ENCODE assay signal across 10 cellular contexts in genomic region chr15:40281057-40281850, GRCh38. TPM values are rescaled to one million over a fixed set of nuclear protein-coding genes. Genes with fewer than 3 reads are reported as not detected.
DNase-seq lines count a peak whose midpoint lies in the region; ATAC-seq, FAIRE-seq and TF ChIP-seq lines count a peak whose summit lies in the region.
"Had no signal": no experiment of that assay in that cellular context is flagged by ENCODE, and none has a peak within 500 bp of the region (broad histone marks: within the 10 kb centered on the region; RNA-seq: fewer than 3 reads in every experiment).

No MANE protein-coding gene starts in this region.

- peak overlapping the region; percentile 42 to 79 (median 47) for H3K4me3 Mint-ChIP-seq in brain
- peak overlapping the region in 9 of 10 donors; percentile 25 to 75 (median 53) for H3K4me3 Mint-ChIP-seq in naive thymus-derived CD8-positive, alpha-beta T cell

- no peak overlapping the region for H3K27ac Mint-ChIP-seq in brain
- H3K27ac Mint-ChIP-seq in naive thymus-derived CD8-positive, alpha-beta T cell: no peak overlapping the region

- H3K4me1 ChIP-seq in HepG2 (ENCODE audit: insufficient read depth, low read length) (peaks cover 18% of the 10 kb centered on the region), right lobe of liver (peaks cover 0 to 17% (median 0%) of the 10 kb centered on the region in 4 donors)

- POLR2A ChIA-PET in HepG2 (lab: Yijun Ruan, JAX): no interaction called here
- POLR2A ChIA-PET in naive thymus-derived CD8-positive, alpha-beta T cell (lab: Charles Lee): interaction anchor here (0.9 to 3.8 kb wide), 3 partner anchors 27 to 53 kb away, joined by 3 to 45 read pairs (median 38); partner anchors contain the start of gene PLCB2

- CTCF ChIA-PET in HepG2 (lab: Yijun Ruan, JAX; ENCODE audit: low intra/inter-chr PET ratio, low total read pairs): interaction anchor here (2.3 kb wide), 1 partner anchor 29 kb away, joined by 17 read pairs; no protein-coding TSS in a partner anchor

- H3K4me3 ChIP-seq in HepG2 (replicated peaks in 1 of 3; ENCODE audit: insufficient read depth in 1 of 3, low read depth in 2 of 3, low read length in 3 of 3): peak overlapping the region in 1 of 3 experiments; percentile 73; a peak in 1 of 6 replicates
- peak overlapping the region in 1 of 3 donors; percentile 51 for H3K4me3 ChIP-seq in right lobe of liver
- H3K4me3 ChIP-seq in MG63: no peak overlapping the region

- no peak for ATAC-seq in HepG2
- ATAC-seq in right lobe of liver: no peak
- no peak for ATAC-seq in naive thymus-derived CD8-positive, alpha-beta T cell
- no peak for ATAC-seq in GM21717 (IDR thresholded peaks at IDR 0.05; ENCODE audit: unreplicated experiment)

- no peak overlapping the region for H3K27ac ChIP-seq in HepG2 (ENCODE audit: extremely low read length, insufficient read depth, low read length)
- no peak overlapping the region for H3K27ac ChIP-seq in right lobe of liver

- no peak overlapping the region for H2AFZ ChIP-seq in HepG2 (ENCODE audit: low read length)

- H3K4me1 Mint-ChIP-seq in brain: peaks cover 60% of the 10 kb centered on the region
- H3K4me1 Mint-ChIP-seq in naive thymus-derived CD8-positive, alpha-beta T cell: peaks cover 0 to 25% (median 8%) of the 10 kb centered on the region in 4 donors

- WGBS in HepG2 (ENCODE audit: low lambda C conversion rate): 83% methylated on average over 21 of the region's 47 CpGs
- 63% methylated on average over 7 of the region's 47 CpGs for WGBS in right lobe of liver (ENCODE audit: insufficient coverage, low coverage, low lambda C conversion rate, missing lambda C conversion rate)

- no peak for FAIRE-seq in HepG2 (lab: Jason Lieb, UNC)

- H3K27me3 ChIP-seq in HepG2 (ENCODE audit: control insufficient read depth in 1 of 2, insufficient read depth in 2 of 2, low read length in 2 of 2) (peaks cover 8 to 72% of the 10 kb centered on the region in 2 experiments), right lobe of liver (peaks cover 0 to 27% of the 10 kb centered on the region in 2 donors), MG63 (peaks cover 3% of the 10 kb centered on the region; the same call in 1 of the 2 replicates)

- no peaks in the 10 kb centered on the region for H4K20me1 ChIP-seq in HepG2 (ENCODE audit: insufficient read depth, low read length)

- peaks cover 83% of the 10 kb centered on the region for H3K27me3 Mint-ChIP-seq in brain
- H3K27me3 Mint-ChIP-seq in naive thymus-derived CD8-positive, alpha-beta T cell: peaks cover 5 to 48% (median 16%) of the 10 kb centered on the region in 5 donors

- H3K36me3 ChIP-seq in HepG2 (replicated peaks in 1 of 2; ENCODE audit: control insufficient read depth in 1 of 2, insufficient read depth in 2 of 2, low read length in 2 of 2): no peaks in the 10 kb centered on the region
- no peaks in the 10 kb centered on the region for H3K36me3 ChIP-seq in right lobe of liver
- H3K36me3 ChIP-seq in MG63: no peaks in the 10 kb centered on the region

- intact Hi-C loops in HepG2 (cut with micrococcal nuclease; ENCODE audit: unreplicated experiment): no loop called here
- intact Hi-C loops in right lobe of liver (cut with DNase I): no loop called here

- TF ChIP-seq CTCF in HepG2 (CRISPR knock-in tag; IDR thresholded peaks at IDR 0.05) (no peak), right lobe of liver (IDR thresholded peaks at IDR 0.05) (no peak), brain (conservative IDR thresholded peaks at IDR 0.05) (no peak)

- no TSS peak for BruUV-seq in HepG2 (replicated peaks; lab: Mats Ljungman, UMichigan)

- no peak for TF ChIP-seq EP300 in HepG2 (IDR thresholded peaks at IDR 0.05; ENCODE audit: low read depth in 2 of 2, low read length in 2 of 2)
- no peak for TF ChIP-seq EP300 in HepG2 (CRISPR knock-in tag; IDR thresholded peaks at IDR 0.05; ENCODE audit: borderline replicate concordance)

- H3K9me3 Mint-ChIP-seq in brain: peaks cover 0 to 3% (median 0%) of the 10 kb centered on the region in 5 experiments
- no peaks in the 10 kb centered on the region for H3K9me3 Mint-ChIP-seq in naive thymus-derived CD8-positive, alpha-beta T cell

- in situ Hi-C loops in HepG2 (cut with HindIII; ENCODE audit: extremely low pct_ligation_motif_present, low pct_unique_long_range_greater_than_20kb): no loop called here

- H3K4me2 ChIP-seq in HepG2 (ENCODE audit: low read depth, low read length): peak overlapping the region; percentile 92; the same call in 1 of the 2 replicates

- no peak overlapping the region for H3K9ac ChIP-seq in HepG2 (ENCODE audit: insufficient read depth, low read depth, low read length)

- no peak for TF ChIP-seq RAD21 in HepG2 (CRISPR knock-in tag; IDR thresholded peaks at IDR 0.05)

- H3K9me3 ChIP-seq in HepG2 (ENCODE audit: low read length) (no peaks in the 10 kb centered on the region), right lobe of liver (no peaks in the 10 kb centered on the region), MG63 (no peaks in the 10 kb centered on the region)

- DNase-seq in HepG2 (ENCODE audit: low spot score): no peak
- no peak for DNase-seq in right lobe of liver
- DNase-seq in naive thymus-derived CD8-positive, alpha-beta T cell: no peak
- DNase-seq in NAMALWA (ENCODE audit: low spot score): no peak
- DNase-seq in MG63: no peak
- DNase-seq in AG20443 (ENCODE audit: low spot score): no peak
- DNase-seq: kidney glomerular epithelial cell had no signal

- H3K36me3 Mint-ChIP-seq in brain: no peaks in the 10 kb centered on the region
- no peaks in the 10 kb centered on the region for H3K36me3 Mint-ChIP-seq in naive thymus-derived CD8-positive, alpha-beta T cell

- TF ChIP-seq POLR2A in HepG2 (IDR thresholded peaks at IDR 0.05; ENCODE audit: insufficient read depth in 1 of 2, low read depth in 2 of 2, low read length in 2 of 2) (no peak), right lobe of liver (IDR thresholded peaks at IDR 0.05) (no peak)

- no peaks in the 10 kb centered on the region for H3K79me2 ChIP-seq in HepG2 (ENCODE audit: insufficient read depth, low read length)

RNA-seq across cellular contexts. Expression of gene ANKRD63, which starts 1.6 kb away (rescaled TPM):
- total RNA-seq in HepG2 (2016; rRNA removed; fragmentation: Illumina TruSeq; extraction: Trizol): not detected in 2 replicates
- not detected in 2 replicates for total RNA-seq in HepG2 (2016; cell fraction: cytosol; rRNA removed; fragmentation: Illumina TruSeq; extraction: Trizol; ENCODE audit: low read depth)
- not detected in 2 replicates for total RNA-seq in HepG2 (2016; cell fraction: insoluble cytoplasmic fraction; rRNA removed; fragmentation: Illumina TruSeq; extraction: Trizol)
- total RNA-seq in HepG2 (2016; cell fraction: membrane; rRNA removed; fragmentation: Illumina TruSeq; extraction: Trizol): not detected in 2 replicates
- total RNA-seq in HepG2 (2016; cell fraction: nucleus; rRNA removed; fragmentation: Illumina TruSeq; extraction: Trizol): not detected in 2 replicates
- polyA plus RNA-seq in HepG2 (2011; rRNA removed): not detected in 2 replicates
- not detected in 2 replicates for polyA plus RNA-seq in HepG2 (2011; cell fraction: cytosol; rRNA removed)
- not detected in 2 replicates for polyA plus RNA-seq in HepG2 (2011; cell fraction: nucleus; rRNA removed)
- polyA plus RNA-seq in HepG2 (2012): not detected in 2 replicates
- not detected in 2 replicates for polyA plus RNA-seq in HepG2 (2016; cell fraction: cytosol; fragmentation: Illumina TruSeq; extraction: Trizol; ENCODE audit: low read depth)
- polyA plus RNA-seq in HepG2 (2016; cell fraction: insoluble cytoplasmic fraction; fragmentation: Illumina TruSeq; extraction: Trizol; ENCODE audit: low read depth): not detected in 2 replicates
- not detected in 2 replicates for polyA plus RNA-seq in HepG2 (2016; cell fraction: membrane; fragmentation: Illumina TruSeq; extraction: Trizol; ENCODE audit: low read depth)
- polyA plus RNA-seq in HepG2 (2016; cell fraction: nucleus; fragmentation: Illumina TruSeq; extraction: Trizol; ENCODE audit: insufficient read depth, low read depth): not detected in 2 replicates
- 0.42 TPM in 1 of 2 replicates, not detected in the other for polyA minus RNA-seq in HepG2 (2011; rRNA and poly(A)+ RNA removed; ENCODE audit: low replicate concordance)
- not detected in 2 replicates for polyA minus RNA-seq in HepG2 (2011; cell fraction: cytosol; rRNA and poly(A)+ RNA removed)
- not detected in 2 replicates for polyA minus RNA-seq in HepG2 (2011; cell fraction: nucleus; rRNA and poly(A)+ RNA removed)
- under 1 TPM in 1 of 6 experiments, not detected in 5; 0.24 TPM for total RNA-seq in right lobe of liver
- polyA plus RNA-seq in brain (ENCODE audit: insufficient read depth, low read depth, low replicate concordance): not detected
- under 1 TPM in 1 of 2 experiments, not detected in 1; 0.31 TPM for total RNA-seq in naive thymus-derived CD8-positive, alpha-beta T cell
- polyA plus RNA-seq in naive thymus-derived CD8-positive, alpha-beta T cell: under 1 TPM in 1 of 3 donors, not detected in 2; 0.20 TPM
- not detected in 2 replicates for total RNA-seq in MG63 (2014; rRNA removed; shearing (Covaris generic); ENCODE audit: low replicate concordance)

RNA-seq across cellular contexts. Expression of gene PLCB2, which starts 26.5 kb away (rescaled TPM):
- not detected in 2 replicates for total RNA-seq in HepG2 (2016; rRNA removed; fragmentation: Illumina TruSeq; extraction: Trizol)
- total RNA-seq in HepG2 (2016; cell fraction: cytosol; rRNA removed; fragmentation: Illumina TruSeq; extraction: Trizol; ENCODE audit: low read depth): not detected in 2 replicates
- total RNA-seq in HepG2 (2016; cell fraction: insoluble cytoplasmic fraction; rRNA removed; fragmentation: Illumina TruSeq; extraction: Trizol): not detected in 2 replicates
- total RNA-seq in HepG2 (2016; cell fraction: membrane; rRNA removed; fragmentation: Illumina TruSeq; extraction: Trizol): not detected in 2 replicates
- total RNA-seq in HepG2 (2016; cell fraction: nucleus; rRNA removed; fragmentation: Illumina TruSeq; extraction: Trizol): not detected in 2 replicates
- polyA plus RNA-seq in HepG2 (2011; rRNA removed): 0.11 TPM in 1 of 2 replicates, not detected in the other
- 0.05 and 0.06 TPM in 2 replicates for polyA plus RNA-seq in HepG2 (2011; cell fraction: cytosol; rRNA removed)
- polyA plus RNA-seq in HepG2 (2011; cell fraction: nucleus; rRNA removed): 0.39 and 0.71 TPM in 2 replicates
- polyA plus RNA-seq in HepG2 (2012): not detected in 2 replicates
- not detected in 2 replicates for polyA plus RNA-seq in HepG2 (2016; cell fraction: cytosol; fragmentation: Illumina TruSeq; extraction: Trizol; ENCODE audit: low read depth)
- polyA plus RNA-seq in HepG2 (2016; cell fraction: insoluble cytoplasmic fraction; fragmentation: Illumina TruSeq; extraction: Trizol; ENCODE audit: low read depth): not detected in 2 replicates
- polyA plus RNA-seq in HepG2 (2016; cell fraction: membrane; fragmentation: Illumina TruSeq; extraction: Trizol; ENCODE audit: low read depth): not detected in 2 replicates
- polyA plus RNA-seq in HepG2 (2016; cell fraction: nucleus; fragmentation: Illumina TruSeq; extraction: Trizol; ENCODE audit: insufficient read depth, low read depth): not detected in 2 replicates
- polyA minus RNA-seq in HepG2 (2011; rRNA and poly(A)+ RNA removed; ENCODE audit: low replicate concordance): 29.2 TPM in 1 of 2 replicates, not detected in the other
- not detected in 2 replicates for polyA minus RNA-seq in HepG2 (2011; cell fraction: cytosol; rRNA and poly(A)+ RNA removed)
- not detected in 2 replicates for polyA minus RNA-seq in HepG2 (2011; cell fraction: nucleus; rRNA and poly(A)+ RNA removed)
- total RNA-seq in right lobe of liver: 10 to 100 TPM in 2 of 6 experiments, 1 to 10 TPM in 4; 5.0 to 18.0 (median 7.2) TPM
- 3.9 TPM for polyA plus RNA-seq in brain (ENCODE audit: insufficient read depth, low read depth, low replicate concordance)
- total RNA-seq in naive thymus-derived CD8-positive, alpha-beta T cell: 100 to 1,000 TPM; 156 to 166 TPM
- polyA plus RNA-seq in naive thymus-derived CD8-positive, alpha-beta T cell: 10 to 100 TPM; 14.5 to 23.0 (median 22.2) TPM
- not detected in 2 replicates for total RNA-seq in MG63 (2014; rRNA removed; shearing (Covaris generic); ENCODE audit: low replicate concordance)

RNA-seq across cellular contexts. Expression of gene INAFM2, which starts 42.2 kb away (rescaled TPM):
- total RNA-seq in HepG2 (2016; rRNA removed; fragmentation: Illumina TruSeq; extraction: Trizol) (6.5 and 8.1 TPM in 2 replicates), right lobe of liver (1 to 10 TPM; 4.6 to 8.7 (median 5.8) TPM)
- 2.3 and 2.5 TPM in 2 replicates for total RNA-seq in HepG2 (2016; cell fraction: cytosol; rRNA removed; fragmentation: Illumina TruSeq; extraction: Trizol; ENCODE audit: low read depth)
- total RNA-seq in HepG2 (2016; cell fraction: insoluble cytoplasmic fraction; rRNA removed; fragmentation: Illumina TruSeq; extraction: Trizol): 6.7 and 7.0 TPM in 2 replicates
- total RNA-seq in HepG2 (2016; cell fraction: membrane; rRNA removed; fragmentation: Illumina TruSeq; extraction: Trizol): 8.8 and 9.5 TPM in 2 replicates
- total RNA-seq in HepG2 (2016; cell fraction: nucleus; rRNA removed; fragmentation: Illumina TruSeq; extraction: Trizol): 5.3 and 7.0 TPM in 2 replicates
- polyA plus RNA-seq in HepG2 (2011; rRNA removed) (5.4 and 5.5 TPM in 2 replicates), brain (ENCODE audit: insufficient read depth, low read depth, low replicate concordance) (9.5 TPM)
- 2.7 and 3.4 TPM in 2 replicates for polyA plus RNA-seq in HepG2 (2011; cell fraction: cytosol; rRNA removed)
- 2.2 and 2.7 TPM in 2 replicates for polyA plus RNA-seq in HepG2 (2011; cell fraction: nucleus; rRNA removed)
- 4.1 and 4.6 TPM in 2 replicates for polyA plus RNA-seq in HepG2 (2012)
- 1.7 and 3.1 TPM in 2 replicates for polyA plus RNA-seq in HepG2 (2016; cell fraction: cytosol; fragmentation: Illumina TruSeq; extraction: Trizol; ENCODE audit: low read depth)
- 6.6 and 7.4 TPM in 2 replicates for polyA plus RNA-seq in HepG2 (2016; cell fraction: insoluble cytoplasmic fraction; fragmentation: Illumina TruSeq; extraction: Trizol; ENCODE audit: low read depth)
- polyA plus RNA-seq in HepG2 (2016; cell fraction: membrane; fragmentation: Illumina TruSeq; extraction: Trizol; ENCODE audit: low read depth): 5.0 and 6.1 TPM in 2 replicates
- 5.7 and 8.4 TPM in 2 replicates for polyA plus RNA-seq in HepG2 (2016; cell fraction: nucleus; fragmentation: Illumina TruSeq; extraction: Trizol; ENCODE audit: insufficient read depth, low read depth)
- 3.4 and 5.5 TPM in 2 replicates for polyA minus RNA-seq in HepG2 (2011; rRNA and poly(A)+ RNA removed; ENCODE audit: low replicate concordance)
- polyA minus RNA-seq in HepG2 (2011; cell fraction: cytosol; rRNA and poly(A)+ RNA removed): 4.6 and 5.2 TPM in 2 replicates
- 2.2 and 4.2 TPM in 2 replicates for polyA minus RNA-seq in HepG2 (2011; cell fraction: nucleus; rRNA and poly(A)+ RNA removed)
- total RNA-seq in naive thymus-derived CD8-positive, alpha-beta T cell: 1 to 10 TPM; 6.2 to 8.1 TPM
- polyA plus RNA-seq in naive thymus-derived CD8-positive, alpha-beta T cell: 1 to 10 TPM in 2 of 3 donors, under 1 TPM in 1; 0.69 to 2.5 (median 1.9) TPM
- 8.9 and 9.6 TPM in 2 replicates for total RNA-seq in MG63 (2014; rRNA removed; shearing (Covaris generic); ENCODE audit: low replicate concordance)

RNA-seq across cellular contexts. Expression of gene PAK6, which starts 42.4 kb away (rescaled TPM):
- total RNA-seq in HepG2 (2016; rRNA removed; fragmentation: Illumina TruSeq; extraction: Trizol) (0.07 TPM in 1 of 2 replicates, not detected in the other), right lobe of liver (under 1 TPM in 4 of 6 experiments, not detected in 2; 0.05 to 0.19 (median 0.10) TPM)
- not detected in 2 replicates for total RNA-seq in HepG2 (2016; cell fraction: cytosol; rRNA removed; fragmentation: Illumina TruSeq; extraction: Trizol; ENCODE audit: low read depth)
- 0.09 TPM in 1 of 2 replicates, not detected in the other for total RNA-seq in HepG2 (2016; cell fraction: insoluble cytoplasmic fraction; rRNA removed; fragmentation: Illumina TruSeq; extraction: Trizol)
- not detected in 2 replicates for total RNA-seq in HepG2 (2016; cell fraction: membrane; rRNA removed; fragmentation: Illumina TruSeq; extraction: Trizol)
- not detected in 2 replicates for total RNA-seq in HepG2 (2016; cell fraction: nucleus; rRNA removed; fragmentation: Illumina TruSeq; extraction: Trizol)
- polyA plus RNA-seq in HepG2 (2011; rRNA removed) (0.10 TPM in 1 of 2 replicates, not detected in the other), brain (ENCODE audit: insufficient read depth, low read depth, low replicate concordance) (8.8 TPM)
- 0.13 TPM in 1 of 2 replicates, not detected in the other for polyA plus RNA-seq in HepG2 (2011; cell fraction: cytosol; rRNA removed)
- polyA plus RNA-seq in HepG2 (2011; cell fraction: nucleus; rRNA removed): 0.11 TPM in 1 of 2 replicates, not detected in the other
- polyA plus RNA-seq in HepG2 (2012): not detected in 2 replicates
- polyA plus RNA-seq in HepG2 (2016; cell fraction: cytosol; fragmentation: Illumina TruSeq; extraction: Trizol; ENCODE audit: low read depth): not detected in 2 replicates
- polyA plus RNA-seq in HepG2 (2016; cell fraction: insoluble cytoplasmic fraction; fragmentation: Illumina TruSeq; extraction: Trizol; ENCODE audit: low read depth): not detected in 2 replicates
- polyA plus RNA-seq in HepG2 (2016; cell fraction: membrane; fragmentation: Illumina TruSeq; extraction: Trizol; ENCODE audit: low read depth): not detected in 2 replicates
- 0.22 TPM in 1 of 2 replicates, not detected in the other for polyA plus RNA-seq in HepG2 (2016; cell fraction: nucleus; fragmentation: Illumina TruSeq; extraction: Trizol; ENCODE audit: insufficient read depth, low read depth)
- 0.23 TPM in 1 of 2 replicates, not detected in the other for polyA minus RNA-seq in HepG2 (2011; rRNA and poly(A)+ RNA removed; ENCODE audit: low replicate concordance)
- polyA minus RNA-seq in HepG2 (2011; cell fraction: cytosol; rRNA and poly(A)+ RNA removed): not detected in 2 replicates
- polyA minus RNA-seq in HepG2 (2011; cell fraction: nucleus; rRNA and poly(A)+ RNA removed): 0.52 TPM in 1 of 2 replicates, not detected in the other
- not detected for total RNA-seq in naive thymus-derived CD8-positive, alpha-beta T cell
- 1 to 10 TPM in 1 of 3 donors, not detected in 2; 1.1 TPM for polyA plus RNA-seq in naive thymus-derived CD8-positive, alpha-beta T cell
- 3.9 TPM in 1 of 2 replicates, not detected in the other for total RNA-seq in MG63 (2014; rRNA removed; shearing (Covaris generic); ENCODE audit: low replicate concordance)
- total RNA-seq: H4 had no signal

RNA-seq across cellular contexts. Expression of gene CCDC9B, which starts 59.5 kb away (rescaled TPM):
- total RNA-seq in HepG2 (2016; rRNA removed; fragmentation: Illumina TruSeq; extraction: Trizol): 1.0 and 1.6 TPM in 2 replicates
- total RNA-seq in HepG2 (2016; cell fraction: cytosol; rRNA removed; fragmentation: Illumina TruSeq; extraction: Trizol; ENCODE audit: low read depth): 0.20 and 0.71 TPM in 2 replicates
- 0.89 and 1.7 TPM in 2 replicates for total RNA-seq in HepG2 (2016; cell fraction: insoluble cytoplasmic fraction; rRNA removed; fragmentation: Illumina TruSeq; extraction: Trizol)
- 0.74 and 0.79 TPM in 2 replicates for total RNA-seq in HepG2 (2016; cell fraction: membrane; rRNA removed; fragmentation: Illumina TruSeq; extraction: Trizol)
- 5.4 and 6.0 TPM in 2 replicates for total RNA-seq in HepG2 (2016; cell fraction: nucleus; rRNA removed; fragmentation: Illumina TruSeq; extraction: Trizol)
- polyA plus RNA-seq in HepG2 (2011; rRNA removed): 0.98 and 1.3 TPM in 2 replicates
- 0.34 and 0.46 TPM in 2 replicates for polyA plus RNA-seq in HepG2 (2011; cell fraction: cytosol; rRNA removed)
- polyA plus RNA-seq in HepG2 (2011; cell fraction: nucleus; rRNA removed): 16.0 and 21.0 TPM in 2 replicates
- polyA plus RNA-seq in HepG2 (2012): 1.9 and 2.3 TPM in 2 replicates
- 0.20 and 0.31 TPM in 2 replicates for polyA plus RNA-seq in HepG2 (2016; cell fraction: cytosol; fragmentation: Illumina TruSeq; extraction: Trizol; ENCODE audit: low read depth)
- polyA plus RNA-seq in HepG2 (2016; cell fraction: insoluble cytoplasmic fraction; fragmentation: Illumina TruSeq; extraction: Trizol; ENCODE audit: low read depth): 0.72 and 1.5 TPM in 2 replicates
- 0.16 and 0.26 TPM in 2 replicates for polyA plus RNA-seq in HepG2 (2016; cell fraction: membrane; fragmentation: Illumina TruSeq; extraction: Trizol; ENCODE audit: low read depth)
- 10.8 and 14.7 TPM in 2 replicates for polyA plus RNA-seq in HepG2 (2016; cell fraction: nucleus; fragmentation: Illumina TruSeq; extraction: Trizol; ENCODE audit: insufficient read depth, low read depth)
- polyA minus RNA-seq in HepG2 (2011; rRNA and poly(A)+ RNA removed; ENCODE audit: low replicate concordance): 3.8 and 11.1 TPM in 2 replicates
- 0.69 and 2.3 TPM in 2 replicates for polyA minus RNA-seq in HepG2 (2011; cell fraction: cytosol; rRNA and poly(A)+ RNA removed)
- polyA minus RNA-seq in HepG2 (2011; cell fraction: nucleus; rRNA and poly(A)+ RNA removed): 16.1 and 20.5 TPM in 2 replicates
- total RNA-seq in right lobe of liver: 10 to 100 TPM in 1 of 6 experiments, 1 to 10 TPM in 5; 4.2 to 11.9 (median 4.7) TPM
- polyA plus RNA-seq in brain (ENCODE audit: insufficient read depth, low read depth, low replicate concordance): 1.2 TPM
- total RNA-seq in naive thymus-derived CD8-positive, alpha-beta T cell: 1 to 10 TPM; 1.4 to 1.5 TPM
- under 1 TPM in 2 of 3 donors, not detected in 1; 0.08 to 0.62 TPM for polyA plus RNA-seq in naive thymus-derived CD8-positive, alpha-beta T cell
- 4.0 and 8.2 TPM in 2 replicates for total RNA-seq in MG63 (2014; rRNA removed; shearing (Covaris generic); ENCODE audit: low replicate concordance)

Comparison
In these comparisons a context has a peak if more than half of its experiments do, and no peak if none do; other contexts are left out.
1. RNA of gene PLCB2, which starts 26.5 kb away (total RNA-seq): 156 to 166 TPM in naive thymus-derived CD8-positive, alpha-beta T cell; 5.0 to 18.0 TPM in right lobe of liver, not detected in HepG2 and not detected in MG63; every median in the first group is over 4 times any median in the second.